In the genomic region with DNA sequence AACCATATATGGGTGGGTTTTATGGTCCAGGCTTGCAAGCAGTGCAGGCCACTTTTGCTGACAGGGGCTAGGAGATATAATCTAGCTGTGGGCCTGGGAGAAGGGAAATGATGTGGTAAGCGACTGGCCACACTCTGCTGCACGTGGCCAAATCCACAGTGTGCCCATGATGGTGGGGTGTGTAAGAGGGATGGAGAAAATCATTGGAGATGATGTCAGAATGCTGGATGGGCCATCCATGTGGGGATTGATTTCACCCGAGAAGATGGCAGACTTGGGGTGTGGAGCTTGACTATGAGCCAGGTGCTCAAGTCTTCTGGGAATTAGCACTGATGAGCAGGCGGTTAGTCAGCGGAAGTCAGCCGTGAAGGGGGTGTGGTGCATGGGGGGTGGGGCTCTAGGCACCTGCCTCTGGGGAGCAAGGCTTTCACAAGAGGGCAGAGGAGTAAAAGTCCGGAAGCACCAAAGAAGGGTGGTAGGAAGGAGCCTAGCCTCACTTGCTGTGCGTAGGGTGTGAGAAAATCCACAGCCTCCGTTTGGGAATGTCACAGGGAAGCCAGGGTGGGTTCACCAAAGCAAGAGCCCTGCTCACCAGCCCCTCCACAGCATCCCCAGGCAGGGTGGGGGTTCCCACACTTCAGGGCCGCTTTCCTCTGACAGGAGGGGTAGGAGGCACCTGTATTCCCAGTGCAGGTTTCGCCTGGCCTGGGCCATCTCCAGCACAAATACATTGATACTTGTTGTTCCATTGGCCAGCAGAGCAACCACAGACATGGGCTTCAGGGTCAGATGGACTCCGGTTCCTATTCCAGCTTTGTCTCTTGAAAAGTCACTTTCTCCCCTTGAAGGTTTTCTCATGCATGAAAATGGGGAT, we compare ENCODE assay signal across 8 cellular contexts. TPM values are rescaled to one million over a fixed set of nuclear protein-coding genes. Genes with fewer than 3 reads are reported as not detected.
DNase-seq lines count a peak whose midpoint lies in the region; ATAC-seq and TF ChIP-seq lines count a peak whose summit lies in the region.
"Had no signal": no experiment of that assay in that cellular context is flagged by ENCODE, and none has a peak within 500 bp of the region (broad histone marks: within the 10 kb centered on the region; RNA-seq: fewer than 3 reads in every experiment).

No MANE protein-coding gene starts in this region.

- ATAC-seq in HG02970 (IDR thresholded peaks at IDR 0.05; ENCODE audit: low FRiP score, unreplicated experiment) = peak; percentile 62
- peak; percentile 90 to 93 for ATAC-seq in naive B cell (ENCODE audit: low read depth in 2 of 2)
- ATAC-seq in HG02884 (IDR thresholded peaks at IDR 0.05; ENCODE audit: unreplicated experiment) = no peak

- H3K36me3 Mint-ChIP-seq in naive B cell = no peaks in the 10 kb centered on the region

- DNase-seq in GM19240 (ENCODE audit: insufficient read length, low spot score) (peak; percentile 70), NCI-H526 (lab: John Stamatoyannopoulos, UW) (peak; percentile 63 to 80), naive B cell (peak; percentile 65), right atrium auricular region (ENCODE audit: low spot score) (no peak)
- DNase-seq in activated CD4-positive, CD25-positive, alpha-beta regulatory T cell treated with anti-CD3 and anti-CD28 coated beads, Interleukin-2, amount 50 U/mL, for 72 hours = no peak

- peaks cover 0 to 6% (median 0%) of the 10 kb centered on the region in 7 donors for H3K9me3 Mint-ChIP-seq in naive B cell

- peak overlapping the region in 4 of 6 donors; percentile 48 to 94 (median 86) for H3K27ac Mint-ChIP-seq in naive B cell

- H3K4me3 Mint-ChIP-seq in naive B cell = peak overlapping the region in 6 of 8 donors; percentile 40 to 86 (median 60)

- TF ChIP-seq CTCF in right atrium auricular region (IDR thresholded peaks at IDR 0.05) = no peak

- H3K4me1 Mint-ChIP-seq in naive B cell = peaks cover 21 to 32% (median 31%) of the 10 kb centered on the region in 3 donors

- H3K9me3 ChIP-seq in right atrium auricular region = no peaks in the 10 kb centered on the region

- no peak overlapping the region for H3K4me3 ChIP-seq in right atrium auricular region

- no peaks in the 10 kb centered on the region for H3K36me3 ChIP-seq in right atrium auricular region

- no peaks in the 10 kb centered on the region for H3K27me3 ChIP-seq in right atrium auricular region

- H3K4me1 ChIP-seq in right atrium auricular region = peaks cover 0 to 18% of the 10 kb centered on the region in 2 donors

- no peak overlapping the region for H3K27ac ChIP-seq in right atrium auricular region

- no peaks in the 10 kb centered on the region for H3K27me3 Mint-ChIP-seq in naive B cell

RNA-seq across cellular contexts. Expression of gene ANGPTL2, which starts 44.5 kb away (rescaled TPM):
- polyA plus RNA-seq in naive B cell (ENCODE audit: low read depth in 6 of 6) = not detected
- total RNA-seq in right atrium auricular region = 10 to 100 TPM; 42.8 to 55.8 TPM
- total RNA-seq: T-helper 2 cell treated with Interferon-gamma antibody and Interleukin-4, amounts not matched to agents 100 ng/mL and 5 ng/mL, for 36 hours had no signal

Comparison
In these comparisons a context has a peak if more than half of its experiments do, and no peak if none do; other contexts are left out.
1. DNase-seq: peak in GM19240 (single experiment), NCI-H526 (2 of 2) and naive B cell (single experiment); none in activated CD4-positive, CD25-positive, alpha-beta regulatory T cell treated with anti-CD3 and anti-CD28 coated beads, Interleukin-2, amount 50 U/mL, for 72 hours (single experiment) and right atrium auricular region (single experiment).